14 cellular contexts compared by ENCODE assay signal in the genomic region with DNA sequence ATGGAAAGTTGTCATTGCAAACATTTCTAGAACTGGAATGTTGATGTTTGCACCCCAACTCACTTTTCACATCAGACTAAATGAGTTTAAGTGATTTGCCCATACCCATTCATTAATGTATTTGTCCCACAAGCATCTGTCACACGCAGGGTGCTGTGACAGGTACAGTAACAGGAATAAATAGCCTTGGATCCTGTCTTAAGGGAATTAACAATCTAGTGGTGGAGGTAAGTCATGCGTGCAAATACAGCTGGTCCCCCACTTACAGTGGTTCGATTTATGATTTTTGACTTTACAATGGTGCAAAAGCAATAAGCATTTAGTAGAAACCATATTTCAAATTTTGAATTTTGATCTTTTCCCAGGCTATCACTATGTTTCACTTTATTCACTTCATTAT. TPM values are rescaled to one million over a fixed set of nuclear protein-coding genes. Genes with fewer than 3 reads are reported as not detected.
DNase-seq lines count a peak whose midpoint lies in the region.
"Had no signal": no experiment of that assay in that cellular context is flagged by ENCODE, and none has a peak within 500 bp of the region (broad histone marks: within the 10 kb centered on the region; RNA-seq: fewer than 3 reads in every experiment).

No MANE protein-coding gene starts in this region.

- no peaks in the 10 kb centered on the region for H3K36me3 ChIP-seq in BLaER1 treated with 17β-estradiol and CSF1 and Interleukin-3, amounts not matched to agents 10 nM and 100 nM

- peaks cover 0 to 27% (median 19%) of the 10 kb centered on the region in 10 experiments; a peak in 14 of 20 replicates for H3K4me1 ChIP-seq in BLaER1 treated with 17β-estradiol and CSF1 and Interleukin-3, amounts not matched to agents 10 nM and 100 nM
- H3K4me1 ChIP-seq: Caco-2 had no signal

- H3K9ac ChIP-seq in BLaER1 treated with 17β-estradiol and CSF1 and Interleukin-3, amounts not matched to agents 10 nM and 100 nM = no peak overlapping the region

- no peak overlapping the region for H3K27ac ChIP-seq in BLaER1 treated with 17β-estradiol and CSF1 and Interleukin-3, amounts not matched to agents 10 nM and 100 nM
- H3K27ac ChIP-seq: C4-2B had no signal

- H3K36me3 Mint-ChIP-seq in activated naive CD4-positive, alpha-beta T cell treated with anti-CD3 and anti-CD28 coated beads for 36 hours (ENCODE audit: low read depth) = no peaks in the 10 kb centered on the region

- peaks cover 19 to 39% (median 35%) of the 10 kb centered on the region in 11 experiments for H3K9me3 ChIP-seq in BLaER1 treated with 17β-estradiol and CSF1 and Interleukin-3, amounts not matched to agents 10 nM and 100 nM (replicated peaks in 1 of 11)

- H3K4me3 ChIP-seq in BLaER1 treated with 17β-estradiol and CSF1 and Interleukin-3, amounts not matched to agents 10 nM and 100 nM = no peak overlapping the region

- no peaks in the 10 kb centered on the region for H3K9me3 Mint-ChIP-seq in activated naive CD4-positive, alpha-beta T cell treated with anti-CD3 and anti-CD28 coated beads for 36 hours
- H3K9me3 Mint-ChIP-seq: CD4-positive, alpha-beta T cell; H9; IgD-negative memory B cell had no signal

- no peak overlapping the region for H3K4me3 Mint-ChIP-seq in activated naive CD4-positive, alpha-beta T cell treated with anti-CD3 and anti-CD28 coated beads for 36 hours
- H3K4me3 Mint-ChIP-seq: B cell; CD4-positive, alpha-beta T cell; H9; IgD-negative memory B cell had no signal

- DNase-seq in NCI-H2171 (lab: John Stamatoyannopoulos, UW) = peak; percentile 64
- DNase-seq in NCI-H82 (lab: John Stamatoyannopoulos, UW) = peak; percentile 90
- peak; percentile 16 for DNase-seq in retina
- DNase-seq in GM19238 (ENCODE audit: insufficient read length, low spot score) = no peak
- no peak for DNase-seq in stimulated activated CD4-positive, alpha-beta T cell treated with anti-CD3 and anti-CD28 coated beads, Interleukin-4, amount 100 ng/mL, for 24 hours
- DNase-seq in activated naive CD4-positive, alpha-beta T cell treated with anti-CD3 and anti-CD28 coated beads for 36 hours = no peak
- DNase-seq: Caco-2; CD4-positive, alpha-beta T cell; GDM1; H9 had no signal

- H3K27me3 Mint-ChIP-seq in activated naive CD4-positive, alpha-beta T cell treated with anti-CD3 and anti-CD28 coated beads for 36 hours (ENCODE audit: low read depth) = peaks cover 5% of the 10 kb centered on the region
- H3K27me3 Mint-ChIP-seq: B cell had no signal

- CTCF ChIA-PET in activated naive CD4-positive, alpha-beta T cell treated with anti-CD3 and anti-CD28 coated beads for 36 hours (lab: Charles Lee) = no interaction called here

- intact Hi-C loops in activated naive CD4-positive, alpha-beta T cell treated with anti-CD3 and anti-CD28 coated beads for 36 hours (cut with micrococcal nuclease) = no loop called here

- no peak overlapping the region for H3K27ac Mint-ChIP-seq in activated naive CD4-positive, alpha-beta T cell treated with anti-CD3 and anti-CD28 coated beads for 36 hours
- H3K27ac Mint-ChIP-seq: CD4-positive, alpha-beta T cell; H9; IgD-negative memory B cell had no signal

- no peaks in the 10 kb centered on the region for H4K20me1 ChIP-seq in BLaER1 treated with 17β-estradiol and CSF1 and Interleukin-3, amounts not matched to agents 10 nM and 100 nM

- H3K4me2 ChIP-seq in BLaER1 treated with 17β-estradiol and CSF1 and Interleukin-3, amounts not matched to agents 10 nM and 100 nM = peak overlapping the region in 8 of 11 experiments; percentile 6 to 73 (median 60); a peak in 15 of 22 replicates

- H3K4me1 Mint-ChIP-seq in activated naive CD4-positive, alpha-beta T cell treated with anti-CD3 and anti-CD28 coated beads for 36 hours (ENCODE audit: low read depth) = no peaks in the 10 kb centered on the region
- H3K4me1 Mint-ChIP-seq: H9 had no signal

- H3K27me3 ChIP-seq in BLaER1 treated with 17β-estradiol and CSF1 and Interleukin-3, amounts not matched to agents 10 nM and 100 nM = no peaks in the 10 kb centered on the region

RNA-seq across cellular contexts. Expression of gene PRDM2, which starts 17.5 kb away (rescaled TPM):
- 10 to 100 TPM; 33.8 to 37.3 TPM for total RNA-seq in activated naive CD4-positive, alpha-beta T cell treated with anti-CD3 and anti-CD28 coated beads for 36 hours

Comparison
In these comparisons a context has a peak if more than half of its experiments do, and no peak if none do; other contexts are left out.
1. DNase-seq: peak in NCI-H2171 (single experiment), NCI-H82 (single experiment) and retina (single experiment); none in GM19238 (single experiment), stimulated activated CD4-positive, alpha-beta T cell treated with anti-CD3 and anti-CD28 coated beads, Interleukin-4, amount 100 ng/mL, for 24 hours (single experiment) and activated naive CD4-positive, alpha-beta T cell treated with anti-CD3 and anti-CD28 coated beads for 36 hours (single experiment).